Comparison of ENCODE assay signal across 1 cellular context in the genomic region with DNA sequence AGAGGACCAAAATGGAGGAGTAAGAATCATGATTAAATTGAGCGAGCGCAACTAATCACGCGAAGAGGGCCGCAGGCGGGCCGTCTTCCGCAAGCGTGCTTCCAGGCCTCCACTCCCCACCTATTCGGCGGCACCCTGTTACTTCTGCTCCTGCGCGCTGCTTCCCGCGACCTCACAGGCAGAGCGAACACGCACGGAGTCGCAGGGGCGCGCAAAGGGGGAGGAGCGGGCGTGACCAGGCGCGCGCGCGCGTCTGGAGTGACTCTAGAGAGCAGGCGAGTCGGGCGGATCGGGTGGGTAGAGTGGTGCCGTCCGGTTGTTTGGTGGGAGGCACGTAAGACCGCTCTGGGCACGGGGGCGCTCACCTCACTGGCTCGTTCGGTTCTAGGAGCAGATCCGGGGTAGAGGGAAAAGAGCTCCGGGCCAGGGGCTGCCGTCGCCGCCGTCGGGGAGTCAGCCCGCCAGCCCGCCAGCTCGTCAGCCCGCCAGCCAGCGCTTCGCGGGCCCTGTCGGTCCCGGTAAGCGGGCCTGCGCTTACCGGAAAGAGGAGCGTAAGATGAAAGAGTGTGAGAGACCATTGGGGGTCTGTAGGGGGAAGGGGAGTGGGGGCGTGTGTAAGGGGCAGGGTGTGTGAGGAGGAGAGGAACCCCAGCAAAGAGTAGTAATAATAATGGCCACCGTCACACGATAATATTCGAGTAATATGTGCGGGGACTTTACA.
TF ChIP-seq lines count a peak whose summit lies in the region.

A gene (plus strand): TSS at position 377 of the 721 bp plus-strand sequence. CDS start 4,652 bp downstream, outside the sequence.

TF ChIP-seq in HepG2, 621 proteins besides CTCF, POLR2A, EP300 and RAD21 (continued from another document and continues in another):
- TF ChIP-seq KDM2A (CRISPR knock-in tag; IDR thresholded peaks at IDR 0.05; ENCODE audit: borderline replicate concordance, low read depth), result peak; percentile 70
- TF ChIP-seq PAF1 (CRISPR knock-in tag; IDR thresholded peaks at IDR 0.05), result no peak
- peak; percentile 70; the same call in 1 of the 2 replicates for TF ChIP-seq ERF (CRISPR knock-in tag; IDR thresholded peaks at IDR 0.05)
- TF ChIP-seq, protein P1, sequence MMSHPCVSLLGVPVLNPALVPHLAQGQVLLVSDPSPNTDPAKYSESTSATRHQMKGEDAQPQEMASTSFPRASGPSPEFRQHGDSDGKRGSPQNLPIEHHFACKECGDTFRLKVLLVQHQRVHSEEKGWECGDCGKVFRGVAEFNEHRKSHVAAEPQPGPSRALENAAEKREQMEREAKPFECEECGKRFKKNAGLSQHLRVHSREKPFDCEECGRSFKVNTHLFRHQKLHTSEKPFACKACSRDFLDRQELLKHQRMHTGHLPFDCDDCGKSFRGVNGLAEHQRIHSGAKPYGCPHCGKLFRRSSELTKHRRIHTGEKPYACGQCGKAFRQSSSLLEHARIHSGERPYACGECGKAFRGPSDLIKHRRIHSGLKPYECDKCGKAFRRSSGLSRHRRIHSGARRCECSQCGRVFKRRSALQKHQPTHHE (CRISPR knock-in tag; IDR thresholded peaks at IDR 0.05; ENCODE audit: borderline replicate concordance), result no peak
- TF ChIP-seq, protein P2, sequence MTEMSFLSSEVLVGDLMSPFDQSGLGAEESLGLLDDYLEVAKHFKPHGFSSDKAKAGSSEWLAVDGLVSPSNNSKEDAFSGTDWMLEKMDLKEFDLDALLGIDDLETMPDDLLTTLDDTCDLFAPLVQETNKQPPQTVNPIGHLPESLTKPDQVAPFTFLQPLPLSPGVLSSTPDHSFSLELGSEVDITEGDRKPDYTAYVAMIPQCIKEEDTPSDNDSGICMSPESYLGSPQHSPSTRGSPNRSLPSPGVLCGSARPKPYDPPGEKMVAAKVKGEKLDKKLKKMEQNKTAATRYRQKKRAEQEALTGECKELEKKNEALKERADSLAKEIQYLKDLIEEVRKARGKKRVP (CRISPR knock-in tag; IDR thresholded peaks at IDR 0.05), result peak in 1 of 2 experiments; percentile 63; a peak in 1 of 4 replicates
- peak; percentile 53; the same call in 1 of the 2 replicates for TF ChIP-seq HDAC1 (CRISPR knock-in tag; IDR thresholded peaks at IDR 0.05)
- TF ChIP-seq SMAD3 (CRISPR knock-in tag; IDR thresholded peaks at IDR 0.05), result peak; percentile 37; the same call in 1 of the 2 replicates
- no peak for TF ChIP-seq ZKSCAN1 (IDR thresholded peaks at IDR 0.05; ENCODE audit: low read length)
- TF ChIP-seq ATRX (CRISPR knock-in tag; IDR thresholded peaks at IDR 0.05; ENCODE audit: borderline replicate concordance), result no peak
- 0 out of 2 replicates have a peak, but pooled peaks have one; percentile 47 for TF ChIP-seq ZNF768 (CRISPR knock-in tag; IDR thresholded peaks at IDR 0.05)
- TF ChIP-seq ZFP82 (CRISPR knock-in tag; IDR thresholded peaks at IDR 0.05; ENCODE audit: borderline replicate concordance), result 0 out of 2 replicates have a peak, but pooled peaks have one; percentile 79
- TF ChIP-seq, protein P3, sequence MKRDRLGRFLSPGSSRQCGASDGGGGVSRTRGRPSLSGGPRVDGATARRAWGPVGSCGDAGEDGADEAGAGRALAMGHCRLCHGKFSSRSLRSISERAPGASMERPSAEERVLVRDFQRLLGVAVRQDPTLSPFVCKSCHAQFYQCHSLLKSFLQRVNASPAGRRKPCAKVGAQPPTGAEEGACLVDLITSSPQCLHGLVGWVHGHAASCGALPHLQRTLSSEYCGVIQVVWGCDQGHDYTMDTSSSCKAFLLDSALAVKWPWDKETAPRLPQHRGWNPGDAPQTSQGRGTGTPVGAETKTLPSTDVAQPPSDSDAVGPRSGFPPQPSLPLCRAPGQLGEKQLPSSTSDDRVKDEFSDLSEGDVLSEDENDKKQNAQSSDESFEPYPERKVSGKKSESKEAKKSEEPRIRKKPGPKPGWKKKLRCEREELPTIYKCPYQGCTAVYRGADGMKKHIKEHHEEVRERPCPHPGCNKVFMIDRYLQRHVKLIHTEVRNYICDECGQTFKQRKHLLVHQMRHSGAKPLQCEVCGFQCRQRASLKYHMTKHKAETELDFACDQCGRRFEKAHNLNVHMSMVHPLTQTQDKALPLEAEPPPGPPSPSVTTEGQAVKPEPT (CRISPR knock-in tag; IDR thresholded peaks at IDR 0.05; ENCODE audit: low read depth), result no peak
- TF ChIP-seq HNRNPLL (IDR thresholded peaks at IDR 0.05; ENCODE audit: low read depth, low read length, poor library complexity, severe bottlenecking), result peak; percentile 80
- peak; percentile 57 for TF ChIP-seq TEAD3 (CRISPR knock-in tag; optimal IDR thresholded peaks at IDR 0.05; ENCODE audit: borderline replicate concordance)
- TF ChIP-seq, protein P4, sequence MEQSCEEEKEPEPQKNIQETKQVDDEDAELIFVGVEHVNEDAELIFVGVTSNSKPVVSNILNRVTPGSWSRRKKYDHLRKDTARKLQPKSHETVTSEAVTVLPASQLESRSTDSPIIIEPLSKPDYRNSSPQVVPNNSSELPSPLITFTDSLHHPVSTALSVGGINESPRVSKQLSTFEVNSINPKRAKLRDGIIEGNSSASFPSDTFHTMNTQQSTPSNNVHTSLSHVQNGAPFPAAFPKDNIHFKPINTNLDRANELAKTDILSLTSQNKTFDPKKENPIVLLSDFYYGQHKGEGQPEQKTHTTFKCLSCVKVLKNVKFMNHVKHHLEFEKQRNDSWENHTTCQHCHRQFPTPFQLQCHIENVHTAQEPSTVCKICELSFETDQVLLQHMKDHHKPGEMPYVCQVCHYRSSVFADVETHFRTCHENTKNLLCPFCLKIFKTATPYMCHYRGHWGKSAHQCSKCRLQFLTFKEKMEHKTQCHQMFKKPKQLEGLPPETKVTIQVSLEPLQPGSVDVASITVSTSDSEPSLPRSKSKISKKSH (CRISPR knock-in tag; IDR thresholded peaks at IDR 0.05; ENCODE audit: borderline replicate concordance), result peak; percentile 66; the same call in 1 of the 2 replicates
- TF ChIP-seq NR1H2 (CRISPR knock-in tag; IDR thresholded peaks at IDR 0.05; ENCODE audit: borderline replicate concordance, low read depth), result no peak
- peak; percentile 88 for TF ChIP-seq GATAD1 (CRISPR knock-in tag; IDR thresholded peaks at IDR 0.05)
- TF ChIP-seq ZNF333 (CRISPR knock-in tag; IDR thresholded peaks at IDR 0.05; ENCODE audit: borderline replicate concordance), result no peak
- TF ChIP-seq ZNF383 (CRISPR knock-in tag; IDR thresholded peaks at IDR 0.05; ENCODE audit: borderline replicate concordance), result no peak
- TF ChIP-seq FOSL2 (CRISPR knock-in tag; IDR thresholded peaks at IDR 0.05), result peak; percentile 54
- TF ChIP-seq, protein P5, sequence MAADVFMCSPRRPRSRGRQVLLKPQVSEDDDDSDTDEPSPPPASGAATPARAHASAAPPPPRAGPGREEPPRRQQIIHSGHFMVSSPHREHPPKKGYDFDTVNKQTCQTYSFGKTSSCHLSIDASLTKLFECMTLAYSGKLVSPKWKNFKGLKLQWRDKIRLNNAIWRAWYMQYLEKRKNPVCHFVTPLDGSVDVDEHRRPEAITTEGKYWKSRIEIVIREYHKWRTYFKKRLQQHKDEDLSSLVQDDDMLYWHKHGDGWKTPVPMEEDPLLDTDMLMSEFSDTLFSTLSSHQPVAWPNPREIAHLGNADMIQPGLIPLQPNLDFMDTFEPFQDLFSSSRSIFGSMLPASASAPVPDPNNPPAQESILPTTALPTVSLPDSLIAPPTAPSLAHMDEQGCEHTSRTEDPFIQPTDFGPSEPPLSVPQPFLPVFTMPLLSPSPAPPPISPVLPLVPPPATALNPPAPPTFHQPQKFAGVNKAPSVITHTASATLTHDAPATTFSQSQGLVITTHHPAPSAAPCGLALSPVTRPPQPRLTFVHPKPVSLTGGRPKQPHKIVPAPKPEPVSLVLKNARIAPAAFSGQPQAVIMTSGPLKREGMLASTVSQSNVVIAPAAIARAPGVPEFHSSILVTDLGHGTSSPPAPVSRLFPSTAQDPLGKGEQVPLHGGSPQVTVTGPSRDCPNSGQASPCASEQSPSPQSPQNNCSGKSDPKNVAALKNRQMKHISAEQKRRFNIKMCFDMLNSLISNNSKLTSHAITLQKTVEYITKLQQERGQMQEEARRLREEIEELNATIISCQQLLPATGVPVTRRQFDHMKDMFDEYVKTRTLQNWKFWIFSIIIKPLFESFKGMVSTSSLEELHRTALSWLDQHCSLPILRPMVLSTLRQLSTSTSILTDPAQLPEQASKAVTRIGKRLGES (CRISPR knock-in tag; IDR thresholded peaks at IDR 0.05; ENCODE audit: borderline replicate concordance), result no peak
- TF ChIP-seq LCORL (IDR thresholded peaks at IDR 0.05), result no peak
- peak; percentile 56 for TF ChIP-seq LCORL (CRISPR knock-in tag; IDR thresholded peaks at IDR 0.05)
- no peak for TF ChIP-seq MBD4 (IDR thresholded peaks at IDR 0.05; ENCODE audit: borderline replicate concordance, low read length)
- TF ChIP-seq ZNF143 (CRISPR knock-in tag; IDR thresholded peaks at IDR 0.05), result 0 out of 2 replicates have a peak, but pooled peaks have one; percentile 22
- TF ChIP-seq ZNF430 (CRISPR knock-in tag; IDR thresholded peaks at IDR 0.05), result 0 out of 2 replicates have a peak, but pooled peaks have one; percentile 35
- peak in 1 of 2 experiments; percentile 74; a peak in 2 of 4 replicates for TF ChIP-seq KLF16 (CRISPR knock-in tag; IDR thresholded peaks at IDR 0.05)
- TF ChIP-seq, protein P6, sequence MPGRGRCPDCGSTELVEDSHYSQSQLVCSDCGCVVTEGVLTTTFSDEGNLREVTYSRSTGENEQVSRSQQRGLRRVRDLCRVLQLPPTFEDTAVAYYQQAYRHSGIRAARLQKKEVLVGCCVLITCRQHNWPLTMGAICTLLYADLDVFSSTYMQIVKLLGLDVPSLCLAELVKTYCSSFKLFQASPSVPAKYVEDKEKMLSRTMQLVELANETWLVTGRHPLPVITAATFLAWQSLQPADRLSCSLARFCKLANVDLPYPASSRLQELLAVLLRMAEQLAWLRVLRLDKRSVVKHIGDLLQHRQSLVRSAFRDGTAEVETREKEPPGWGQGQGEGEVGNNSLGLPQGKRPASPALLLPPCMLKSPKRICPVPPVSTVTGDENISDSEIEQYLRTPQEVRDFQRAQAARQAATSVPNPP (CRISPR knock-in tag; IDR thresholded peaks at IDR 0.05), result no peak
- peak; percentile 66; the same call in 1 of the 2 replicates for TF ChIP-seq POLR2AphosphoS2 (IDR thresholded peaks at IDR 0.05; ENCODE audit: low read depth, low read length)
- no peak for TF ChIP-seq ZFP36L1 (CRISPR knock-in tag; IDR thresholded peaks at IDR 0.05)
- TF ChIP-seq, protein P7, sequence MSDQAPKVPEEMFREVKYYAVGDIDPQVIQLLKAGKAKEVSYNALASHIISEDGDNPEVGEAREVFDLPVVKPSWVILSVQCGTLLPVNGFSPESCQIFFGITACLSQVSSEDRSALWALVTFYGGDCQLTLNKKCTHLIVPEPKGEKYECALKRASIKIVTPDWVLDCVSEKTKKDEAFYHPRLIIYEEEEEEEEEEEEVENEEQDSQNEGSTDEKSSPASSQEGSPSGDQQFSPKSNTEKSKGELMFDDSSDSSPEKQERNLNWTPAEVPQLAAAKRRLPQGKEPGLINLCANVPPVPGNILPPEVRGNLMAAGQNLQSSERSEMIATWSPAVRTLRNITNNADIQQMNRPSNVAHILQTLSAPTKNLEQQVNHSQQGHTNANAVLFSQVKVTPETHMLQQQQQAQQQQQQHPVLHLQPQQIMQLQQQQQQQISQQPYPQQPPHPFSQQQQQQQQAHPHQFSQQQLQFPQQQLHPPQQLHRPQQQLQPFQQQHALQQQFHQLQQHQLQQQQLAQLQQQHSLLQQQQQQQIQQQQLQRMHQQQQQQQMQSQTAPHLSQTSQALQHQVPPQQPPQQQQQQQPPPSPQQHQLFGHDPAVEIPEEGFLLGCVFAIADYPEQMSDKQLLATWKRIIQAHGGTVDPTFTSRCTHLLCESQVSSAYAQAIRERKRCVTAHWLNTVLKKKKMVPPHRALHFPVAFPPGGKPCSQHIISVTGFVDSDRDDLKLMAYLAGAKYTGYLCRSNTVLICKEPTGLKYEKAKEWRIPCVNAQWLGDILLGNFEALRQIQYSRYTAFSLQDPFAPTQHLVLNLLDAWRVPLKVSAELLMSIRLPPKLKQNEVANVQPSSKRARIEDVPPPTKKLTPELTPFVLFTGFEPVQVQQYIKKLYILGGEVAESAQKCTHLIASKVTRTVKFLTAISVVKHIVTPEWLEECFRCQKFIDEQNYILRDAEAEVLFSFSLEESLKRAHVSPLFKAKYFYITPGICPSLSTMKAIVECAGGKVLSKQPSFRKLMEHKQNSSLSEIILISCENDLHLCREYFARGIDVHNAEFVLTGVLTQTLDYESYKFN (CRISPR knock-in tag; conservative IDR thresholded peaks at IDR 0.05), result 0 out of 2 replicates have a peak, but pooled peaks have one; percentile 27
- TF ChIP-seq TAF1 (CRISPR knock-in tag; IDR thresholded peaks at IDR 0.05), result peak; percentile 82
- no peak for TF ChIP-seq HNRNPL (IDR thresholded peaks at IDR 0.05; ENCODE audit: low read depth, low read length)
- TF ChIP-seq GLI4 (CRISPR knock-in tag; IDR thresholded peaks at IDR 0.05; ENCODE audit: borderline replicate concordance), result no peak
- TF ChIP-seq EEA1 (CRISPR knock-in tag; IDR thresholded peaks at IDR 0.05; ENCODE audit: borderline replicate concordance), result peak; percentile 56; the same call in 1 of the 2 replicates
- TF ChIP-seq RBM39 (IDR thresholded peaks at IDR 0.05; ENCODE audit: low read depth, low read length, poor library complexity, severe bottlenecking), result peak; percentile 58
- no peak for TF ChIP-seq RORA (CRISPR knock-in tag; IDR thresholded peaks at IDR 0.05)
- TF ChIP-seq ZNF616 (CRISPR knock-in tag; IDR thresholded peaks at IDR 0.05; ENCODE audit: low read depth), result peak; percentile 71; the same call in 1 of the 2 replicates
- TF ChIP-seq, protein P8, sequence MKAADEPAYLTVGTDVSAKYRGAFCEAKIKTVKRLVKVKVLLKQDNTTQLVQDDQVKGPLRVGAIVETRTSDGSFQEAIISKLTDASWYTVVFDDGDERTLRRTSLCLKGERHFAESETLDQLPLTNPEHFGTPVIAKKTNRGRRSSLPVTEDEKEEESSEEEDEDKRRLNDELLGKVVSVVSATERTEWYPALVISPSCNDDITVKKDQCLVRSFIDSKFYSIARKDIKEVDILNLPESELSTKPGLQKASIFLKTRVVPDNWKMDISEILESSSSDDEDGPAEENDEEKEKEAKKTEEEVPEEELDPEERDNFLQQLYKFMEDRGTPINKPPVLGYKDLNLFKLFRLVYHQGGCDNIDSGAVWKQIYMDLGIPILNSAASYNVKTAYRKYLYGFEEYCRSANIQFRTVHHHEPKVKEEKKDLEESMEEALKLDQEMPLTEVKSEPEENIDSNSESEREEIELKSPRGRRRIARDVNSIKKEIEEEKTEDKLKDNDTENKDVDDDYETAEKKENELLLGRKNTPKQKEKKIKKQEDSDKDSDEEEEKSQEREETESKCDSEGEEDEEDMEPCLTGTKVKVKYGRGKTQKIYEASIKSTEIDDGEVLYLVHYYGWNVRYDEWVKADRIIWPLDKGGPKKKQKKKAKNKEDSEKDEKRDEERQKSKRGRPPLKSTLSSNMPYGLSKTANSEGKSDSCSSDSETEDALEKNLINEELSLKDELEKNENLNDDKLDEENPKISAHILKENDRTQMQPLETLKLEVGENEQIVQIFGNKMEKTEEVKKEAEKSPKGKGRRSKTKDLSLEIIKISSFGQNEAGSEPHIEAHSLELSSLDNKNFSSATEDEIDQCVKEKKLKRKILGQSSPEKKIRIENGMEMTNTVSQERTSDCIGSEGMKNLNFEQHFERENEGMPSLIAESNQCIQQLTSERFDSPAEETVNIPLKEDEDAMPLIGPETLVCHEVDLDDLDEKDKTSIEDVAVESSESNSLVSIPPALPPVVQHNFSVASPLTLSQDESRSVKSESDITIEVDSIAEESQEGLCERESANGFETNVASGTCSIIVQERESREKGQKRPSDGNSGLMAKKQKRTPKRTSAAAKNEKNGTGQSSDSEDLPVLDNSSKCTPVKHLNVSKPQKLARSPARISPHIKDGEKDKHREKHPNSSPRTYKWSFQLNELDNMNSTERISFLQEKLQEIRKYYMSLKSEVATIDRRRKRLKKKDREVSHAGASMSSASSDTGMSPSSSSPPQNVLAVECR (CRISPR knock-in tag; IDR thresholded peaks at IDR 0.05; ENCODE audit: borderline replicate concordance), result peak; percentile 73; the same call in 1 of the 2 replicates
- TF ChIP-seq CENPX (CRISPR knock-in tag; IDR thresholded peaks at IDR 0.05), result no peak
- peak; percentile 60; the same call in 1 of the 2 replicates for TF ChIP-seq YEATS2 (CRISPR knock-in tag; IDR thresholded peaks at IDR 0.05; ENCODE audit: borderline replicate concordance)
- TF ChIP-seq ZFP41 (CRISPR knock-in tag; IDR thresholded peaks at IDR 0.05; ENCODE audit: borderline replicate concordance), result no peak
